In the genomic region with DNA sequence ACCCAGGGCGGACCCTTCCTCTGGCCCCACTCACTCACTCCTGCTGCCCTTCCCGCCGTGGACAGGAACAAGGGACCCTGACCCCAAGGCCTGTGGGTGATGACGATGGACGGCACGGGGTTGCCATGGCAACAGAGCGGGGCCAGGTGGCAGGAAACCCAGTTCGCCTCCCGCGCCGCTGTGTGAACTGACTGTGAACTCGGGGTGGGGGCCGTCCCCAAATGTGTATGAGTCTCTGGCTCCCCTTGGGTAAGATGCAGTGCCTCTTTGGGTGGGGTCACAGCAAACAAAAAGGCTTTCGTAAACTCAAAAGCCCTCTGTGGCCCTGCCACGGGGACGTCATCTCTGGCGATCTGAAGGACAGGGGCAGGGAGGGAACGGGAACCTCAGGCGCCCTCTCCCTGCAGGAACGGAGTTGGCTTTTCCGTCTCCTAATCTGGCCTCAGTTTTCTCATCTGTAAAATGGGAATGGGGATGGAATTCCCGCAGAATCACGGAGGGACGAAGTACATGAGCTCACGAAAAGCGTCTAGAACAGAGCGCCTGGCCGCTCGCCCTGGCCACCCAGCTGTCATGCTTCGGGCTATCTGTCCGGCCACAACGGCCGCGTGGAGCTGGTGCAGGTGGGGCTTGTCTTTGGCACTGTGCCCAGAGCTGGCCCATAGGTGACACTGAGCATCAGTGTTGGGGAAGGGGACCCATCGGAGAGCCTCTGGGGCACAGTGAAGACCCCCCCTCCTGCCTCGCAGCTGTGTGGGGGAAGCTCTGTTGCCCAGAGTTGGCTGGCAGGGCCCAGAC, we compare ENCODE assay signal across 21 cellular contexts. TPM values are rescaled to one million over a fixed set of nuclear protein-coding genes. Genes with fewer than 3 reads are reported as not detected.
DNase-seq lines count a peak whose midpoint lies in the region; ATAC-seq and TF ChIP-seq lines count a peak whose summit lies in the region.
"Had no signal": no experiment of that assay in that cellular context is flagged by ENCODE, and none has a peak within 500 bp of the region (broad histone marks: within the 10 kb centered on the region; RNA-seq: fewer than 3 reads in every experiment).

No MANE protein-coding gene starts in this region.

- intact Hi-C loops in activated B cell treated with CpG ODN at 0.5 μM for 24 hours (cut with micrococcal nuclease) = no loop called here
- intact Hi-C loops in activated CD4-positive, alpha-beta T cell treated with anti-CD3 and anti-CD28 coated beads, Interleukin-2, amount 10 ng/mL, durations not matched to agents 24 days and 14 days (cut with micrococcal nuclease) = no loop called here
- intact Hi-C loops in activated T-helper 2 cell treated with anti-CD3 and anti-CD28 coated beads, Interferon-gamma antibody, Interleukin-2, Interleukin-4, amounts not matched to agents 10 μg/mL and 5 μg/mL and 100 μg/mL, durations not matched to agents 14 hours and 24 hours and 36 hours (cut with micrococcal nuclease) = no loop called here

- H3K27ac Mint-ChIP-seq in activated B cell treated with CpG ODN at 0.5 μM for 24 hours (peak overlapping the region; percentile 35), nephron progenitor cell (no peak overlapping the region)
- no peak overlapping the region for H3K27ac Mint-ChIP-seq in activated CD4-positive, alpha-beta T cell treated with anti-CD3 and anti-CD28 coated beads, Interleukin-2, amount 10 ng/mL, durations not matched to agents 24 days and 14 days
- H3K27ac Mint-ChIP-seq in activated T-helper 2 cell treated with anti-CD3 and anti-CD28 coated beads, Interferon-gamma antibody, Interleukin-2, Interleukin-4, amounts not matched to agents 10 μg/mL and 5 μg/mL and 100 μg/mL, durations not matched to agents 14 hours and 24 hours and 36 hours = no peak overlapping the region
- H3K27ac Mint-ChIP-seq: immature natural killer cell had no signal

- H3K9me3 Mint-ChIP-seq in activated B cell treated with CpG ODN at 0.5 μM for 24 hours (no peaks in the 10 kb centered on the region), nephron progenitor cell (no peaks in the 10 kb centered on the region)
- peaks cover 6% of the 10 kb centered on the region for H3K9me3 Mint-ChIP-seq in activated CD4-positive, alpha-beta T cell treated with anti-CD3 and anti-CD28 coated beads, Interleukin-2, amount 10 ng/mL, durations not matched to agents 24 days and 14 days
- H3K9me3 Mint-ChIP-seq in activated T-helper 2 cell treated with anti-CD3 and anti-CD28 coated beads, Interferon-gamma antibody, Interleukin-2, Interleukin-4, amounts not matched to agents 10 μg/mL and 5 μg/mL and 100 μg/mL, durations not matched to agents 14 hours and 24 hours and 36 hours = peaks cover 9% of the 10 kb centered on the region
- H3K9me3 Mint-ChIP-seq: activated T-cell treated with anti-CD3 and anti-CD28 coated beads, Interleukin-2, amount 50 U/mL, for 4 hours; immature natural killer cell had no signal

- H3K4me3 Mint-ChIP-seq in activated B cell treated with CpG ODN at 0.5 μM for 24 hours = no peak overlapping the region
- H3K4me3 Mint-ChIP-seq in nephron progenitor cell = no peak overlapping the region
- H3K4me3 Mint-ChIP-seq in activated CD4-positive, alpha-beta T cell treated with anti-CD3 and anti-CD28 coated beads, Interleukin-2, amount 10 ng/mL, durations not matched to agents 24 days and 14 days = no peak overlapping the region
- no peak overlapping the region for H3K4me3 Mint-ChIP-seq in activated T-helper 2 cell treated with anti-CD3 and anti-CD28 coated beads, Interferon-gamma antibody, Interleukin-2, Interleukin-4, amounts not matched to agents 10 μg/mL and 5 μg/mL and 100 μg/mL, durations not matched to agents 14 hours and 24 hours and 36 hours (ENCODE audit: low read depth)
- H3K4me3 Mint-ChIP-seq: activated T-cell treated with anti-CD3 and anti-CD28 coated beads, Interleukin-2, amount 50 U/mL, for 4 hours; immature natural killer cell had no signal

- POLR2A ChIA-PET in activated B cell treated with CpG ODN at 0.5 μM for 24 hours (lab: Charles Lee) = interaction anchor here (0.5 kb wide), 1 partner anchor 149 kb away, joined by 3 read pairs; no protein-coding TSS in a partner anchor

- H3K4me1 Mint-ChIP-seq in activated B cell treated with CpG ODN at 0.5 μM for 24 hours (peaks cover 49% of the 10 kb centered on the region), nephron progenitor cell (peaks cover 38% of the 10 kb centered on the region)
- H3K4me1 Mint-ChIP-seq in activated CD4-positive, alpha-beta T cell treated with anti-CD3 and anti-CD28 coated beads, Interleukin-2, amount 10 ng/mL, durations not matched to agents 24 days and 14 days = no peaks in the 10 kb centered on the region
- no peaks in the 10 kb centered on the region for H3K4me1 Mint-ChIP-seq in activated T-helper 2 cell treated with anti-CD3 and anti-CD28 coated beads, Interferon-gamma antibody, Interleukin-2, Interleukin-4, amounts not matched to agents 10 μg/mL and 5 μg/mL and 100 μg/mL, durations not matched to agents 14 hours and 24 hours and 36 hours (ENCODE audit: low read depth)

- H3K36me3 Mint-ChIP-seq in activated B cell treated with CpG ODN at 0.5 μM for 24 hours (ENCODE audit: low read depth) = peaks cover 38% of the 10 kb centered on the region
- H3K36me3 Mint-ChIP-seq in nephron progenitor cell (ENCODE audit: low read depth) = no peaks in the 10 kb centered on the region
- no peaks in the 10 kb centered on the region for H3K36me3 Mint-ChIP-seq in activated CD4-positive, alpha-beta T cell treated with anti-CD3 and anti-CD28 coated beads, Interleukin-2, amount 10 ng/mL, durations not matched to agents 24 days and 14 days (ENCODE audit: low read depth)
- H3K36me3 Mint-ChIP-seq in activated T-helper 2 cell treated with anti-CD3 and anti-CD28 coated beads, Interferon-gamma antibody, Interleukin-2, Interleukin-4, amounts not matched to agents 10 μg/mL and 5 μg/mL and 100 μg/mL, durations not matched to agents 14 hours and 24 hours and 36 hours (ENCODE audit: low read depth) = no peaks in the 10 kb centered on the region
- H3K36me3 Mint-ChIP-seq: immature natural killer cell had no signal

- ATAC-seq in activated B cell treated with CpG ODN at 0.5 μM for 24 hours (ENCODE audit: low read depth) = peak; percentile 55
- ATAC-seq: activated T-cell treated with anti-CD3 and anti-CD28 coated beads, Interleukin-2, amount 50 U/mL, for 4 hours had no signal

- peak in 2 of 3 experiments; percentile 48 to 55 for DNase-seq in NCI-H1417 (lab: John Stamatoyannopoulos, UW)
- DNase-seq in NCI-H1417 treated with DMSO at 0.1 percent for 48 hours (lab: John Stamatoyannopoulos, UW) = no peak
- DNase-seq in GM10266 (ENCODE audit: extremely low spot score) = peak; percentile 61
- no peak for DNase-seq in activated B cell treated with CpG ODN at 0.5 μM for 24 hours
- peak; percentile 39 for DNase-seq in nephron progenitor cell
- DNase-seq in activated CD4-positive, alpha-beta T cell treated with anti-CD3 and anti-CD28 coated beads, Interleukin-2, amount 10 ng/mL, durations not matched to agents 24 days and 14 days = no peak
- no peak for DNase-seq in activated T-helper 2 cell treated with anti-CD3 and anti-CD28 coated beads, Interferon-gamma antibody, Interleukin-2, Interleukin-4, amounts not matched to agents 10 μg/mL and 5 μg/mL and 100 μg/mL, durations not matched to agents 14 hours and 24 hours and 36 hours (ENCODE audit: low spot score)
- no peak for DNase-seq in stimulated activated CD4-positive, alpha-beta T cell treated with anti-CD3 and anti-CD28 coated beads, Interleukin-12 subunit alpha, Interleukin-12 subunit beta, amount 100 ng/mL, for 4 hours
- DNase-seq: 8988T; activated naive CD4-positive, alpha-beta T cell treated with anti-CD3 and anti-CD28 coated beads, Interleukin-2, amount 50 U/mL, for 16 hours; activated T-cell treated with anti-CD3 and anti-CD28 coated beads, Interleukin-2, amount 50 U/mL, for 4 hours; aorta; effector memory CD4-positive, alpha-beta T cell; immature natural killer cell; NCI-H187 treated with DMSO at 0.1 percent for 48 hours; NCI-H446 treated with DMSO at 0.1 percent for 48 hours; posterior cingulate gyrus; stimulated activated CD4-positive, alpha-beta T cell treated with anti-CD3 and anti-CD28 coated beads, Interleukin-4, amount 100 ng/mL, for 1 hour; uterus had no signal

- TF ChIP-seq CTCF in GM10266 (IDR thresholded peaks at IDR 0.05; ENCODE audit: control insufficient read depth, insufficient read depth, low read depth, missing control alignments) (no peak), activated B cell treated with CpG ODN at 0.5 μM for 24 hours (IDR thresholded peaks at IDR 0.05) (no peak), nephron progenitor cell (IDR thresholded peaks at IDR 0.05) (no peak)

- no peaks in the 10 kb centered on the region for H3K27me3 Mint-ChIP-seq in activated B cell treated with CpG ODN at 0.5 μM for 24 hours
- H3K27me3 Mint-ChIP-seq in nephron progenitor cell (ENCODE audit: low read depth, poor library complexity) = peaks cover 14% of the 10 kb centered on the region
- no peaks in the 10 kb centered on the region for H3K27me3 Mint-ChIP-seq in activated CD4-positive, alpha-beta T cell treated with anti-CD3 and anti-CD28 coated beads, Interleukin-2, amount 10 ng/mL, durations not matched to agents 24 days and 14 days
- no peaks in the 10 kb centered on the region for H3K27me3 Mint-ChIP-seq in activated T-helper 2 cell treated with anti-CD3 and anti-CD28 coated beads, Interferon-gamma antibody, Interleukin-2, Interleukin-4, amounts not matched to agents 10 μg/mL and 5 μg/mL and 100 μg/mL, durations not matched to agents 14 hours and 24 hours and 36 hours (ENCODE audit: low read depth)

- CTCF ChIA-PET in activated B cell treated with CpG ODN at 0.5 μM for 24 hours (lab: Charles Lee) = no interaction called here

RNA-seq across cellular contexts. Expression of a gene that starts 44.9 kb away (rescaled TPM):
- total RNA-seq in activated B cell treated with CpG ODN at 0.5 μM for 24 hours = 0.44 and 0.67 TPM in 2 replicates
- not detected in 2 replicates for total RNA-seq in activated CD4-positive, alpha-beta T cell treated with anti-CD3 and anti-CD28 coated beads, Interleukin-2, amount 10 ng/mL, durations not matched to agents 24 days and 14 days
- total RNA-seq in activated T-helper 2 cell treated with anti-CD3 and anti-CD28 coated beads, Interferon-gamma antibody, Interleukin-2, Interleukin-4, amounts not matched to agents 10 μg/mL and 5 μg/mL and 100 μg/mL, durations not matched to agents 14 hours and 24 hours and 36 hours = not detected in 2 replicates
- total RNA-seq: activated T-cell treated with anti-CD3 and anti-CD28 coated beads, Interleukin-2, amount 50 U/mL, for 4 hours; aorta; lung; MCF 10A; uterus had no signal

RNA-seq across cellular contexts. Expression of a gene that starts 54.4 kb away (rescaled TPM):
- total RNA-seq in activated B cell treated with CpG ODN at 0.5 μM for 24 hours = 38.7 and 54.8 TPM in 2 replicates
- total RNA-seq in activated CD4-positive, alpha-beta T cell treated with anti-CD3 and anti-CD28 coated beads, Interleukin-2, amount 10 ng/mL, durations not matched to agents 24 days and 14 days = 62.1 and 67.1 TPM in 2 replicates
- total RNA-seq in activated T-helper 2 cell treated with anti-CD3 and anti-CD28 coated beads, Interferon-gamma antibody, Interleukin-2, Interleukin-4, amounts not matched to agents 10 μg/mL and 5 μg/mL and 100 μg/mL, durations not matched to agents 14 hours and 24 hours and 36 hours = 56.5 and 57.5 TPM in 2 replicates

RNA-seq across cellular contexts. Expression of a gene that starts 54.6 kb away (rescaled TPM):
- 39.9 and 48.3 TPM in 2 replicates for total RNA-seq in activated B cell treated with CpG ODN at 0.5 μM for 24 hours
- total RNA-seq in activated CD4-positive, alpha-beta T cell treated with anti-CD3 and anti-CD28 coated beads, Interleukin-2, amount 10 ng/mL, durations not matched to agents 24 days and 14 days = 23.2 and 23.4 TPM in 2 replicates
- 26.1 and 27.8 TPM in 2 replicates for total RNA-seq in activated T-helper 2 cell treated with anti-CD3 and anti-CD28 coated beads, Interferon-gamma antibody, Interleukin-2, Interleukin-4, amounts not matched to agents 10 μg/mL and 5 μg/mL and 100 μg/mL, durations not matched to agents 14 hours and 24 hours and 36 hours

Comparison
In these comparisons a context has a peak if more than half of its experiments do, and no peak if none do; other contexts are left out.
1. DNase-seq: peak in NCI-H1417 (2 of 3), GM10266 (single experiment) and nephron progenitor cell (single experiment); none in NCI-H1417 treated with DMSO at 0.1 percent for 48 hours (single experiment), activated B cell treated with CpG ODN at 0.5 μM for 24 hours (single experiment), activated CD4-positive, alpha-beta T cell treated with anti-CD3 and anti-CD28 coated beads, Interleukin-2, amount 10 ng/mL, durations not matched to agents 24 days and 14 days (single experiment), activated T-helper 2 cell treated with anti-CD3 and anti-CD28 coated beads, Interferon-gamma antibody, Interleukin-2, Interleukin-4, amounts not matched to agents 10 μg/mL and 5 μg/mL and 100 μg/mL, durations not matched to agents 14 hours and 24 hours and 36 hours (single experiment) and stimulated activated CD4-positive, alpha-beta T cell treated with anti-CD3 and anti-CD28 coated beads, Interleukin-12 subunit alpha, Interleukin-12 subunit beta, amount 100 ng/mL, for 4 hours (single experiment).